8 cellular contexts compared by ENCODE assay signal in the genomic region with DNA sequence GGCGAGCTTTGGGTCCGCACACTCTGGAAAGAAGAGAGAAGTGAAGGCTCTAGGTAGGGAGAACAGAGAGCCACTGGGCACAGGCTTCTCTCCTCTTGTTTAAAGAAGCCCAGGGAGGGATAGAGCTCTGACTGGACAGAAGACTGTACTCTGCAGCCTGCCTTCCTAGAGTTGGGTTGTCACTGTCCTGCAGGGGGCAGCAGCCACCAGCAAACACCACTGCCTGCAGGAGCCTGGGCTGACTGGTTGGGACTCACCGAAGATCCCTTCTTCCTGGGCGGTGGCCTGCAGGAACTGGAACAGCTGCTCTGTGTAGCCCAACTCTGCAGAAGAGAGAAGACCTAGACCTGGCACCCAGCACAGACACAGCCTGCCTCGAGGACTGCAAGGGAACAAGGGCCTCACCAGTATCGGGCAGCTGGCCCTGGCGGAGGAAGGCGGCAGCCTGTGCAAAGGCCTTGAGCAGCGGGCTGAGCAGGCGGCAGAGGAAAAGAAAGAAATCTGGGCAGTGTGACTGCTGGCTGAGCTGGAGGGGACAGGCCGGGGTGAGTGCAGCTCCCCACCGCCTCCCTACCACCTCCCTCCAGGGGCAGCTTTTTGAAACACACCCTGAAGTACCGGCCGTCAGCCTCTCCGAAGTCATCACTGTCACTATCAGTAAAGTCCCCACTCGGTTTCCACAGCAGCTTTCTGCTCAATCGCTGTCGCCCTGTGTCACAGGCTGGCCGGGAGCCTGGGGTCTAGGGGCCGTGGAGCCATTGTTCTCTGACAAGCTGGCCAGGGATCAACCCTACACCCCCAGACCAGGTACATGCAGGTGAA. TPM values are rescaled to one million over a fixed set of nuclear protein-coding genes. Genes with fewer than 3 reads are reported as not detected.
DNase-seq lines count a peak whose midpoint lies in the region; ATAC-seq and TF ChIP-seq lines count a peak whose summit lies in the region.
"Not testable (repeated sequence)": the region's sequence is repeated elsewhere in the genome, so short reads cannot be mapped to it uniquely, and the experiment has no call there.

No MANE protein-coding gene starts in this region.

- not testable (repeated sequence) for H3K36me3 Mint-ChIP-seq in WTC11

- H3K27ac Mint-ChIP-seq in WTC11, result not testable (repeated sequence)

- CTCF ChIA-PET in WTC11 (lab: Charles Lee), result interaction anchor here (0.5 to 3.2 kb wide), 26 partner anchors 10 to 678 kb away, joined by 3 to 25 read pairs (median 4); a partner anchor contains a TSS

- not testable (repeated sequence) for H3K4me1 ChIP-seq in ascending aorta

- TF ChIP-seq RAD21 in neural cell (conservative IDR thresholded peaks at IDR 0.05), result peak; percentile 85

- not testable (repeated sequence) for H3K9me3 Mint-ChIP-seq in WTC11

- not testable (repeated sequence) for H3K4me1 Mint-ChIP-seq in WTC11

- not testable (repeated sequence) for H3K27me3 Mint-ChIP-seq in WTC11 (ENCODE audit: low read depth)

- H3F3A ChIP-seq in neural cell (ENCODE audit: insufficient read depth, low read length, poor library complexity, severe bottlenecking), result not testable (repeated sequence)

- H3K9me3 ChIP-seq in ascending aorta; neural cell (ENCODE audit: low read length): not testable (repeated sequence)

- ATAC-seq in GM21390 (IDR thresholded peaks at IDR 0.05; ENCODE audit: unreplicated experiment) (peak; percentile 83), WTC11 (peak; percentile 95)

- H3K36me3 ChIP-seq in ascending aorta; neural cell (ENCODE audit: insufficient read depth, low read length): not testable (repeated sequence)

- not testable (repeated sequence) for H3K4me3 Mint-ChIP-seq in WTC11

- H3K4me2 ChIP-seq in neural cell (ENCODE audit: low read length), result not testable (repeated sequence)

- not testable (repeated sequence) for H3K27ac ChIP-seq in ascending aorta; neural cell (ENCODE audit: low read length)

- DNase-seq in CD1c-positive myeloid dendritic cell (ENCODE audit: extremely low spot score) (peak; percentile 82), HS-27A (ENCODE audit: low read depth) (peak; percentile 20), WTC11 (ENCODE audit: low spot score) (peak; percentile 89), ascending aorta (ENCODE audit: low spot score in 2 of 2) (peak; percentile 33 to 84), globus pallidus (ENCODE audit: low spot score) (peak; percentile 88)
- DNase-seq in stimulated activated CD8-positive, alpha-beta memory T cell treated with anti-CD3 and anti-CD28 coated beads, Interleukin-15, amount 100 ng/mL, for 4 hours (ENCODE audit: low read depth in 2 of 2), result peak; percentile 18 to 46

- TF ChIP-seq EP300 in neural cell (conservative IDR thresholded peaks at IDR 0.05; ENCODE audit: poor library complexity, severe bottlenecking), result not testable (repeated sequence)

- H3K27me3 ChIP-seq in ascending aorta; neural cell (ENCODE audit: insufficient read depth, low read depth, low read length): not testable (repeated sequence)

- H2AFZ ChIP-seq in neural cell (ENCODE audit: low read depth, low read length), result not testable (repeated sequence)

- H3K4me3 ChIP-seq in ascending aorta; neural cell (ENCODE audit: low read length): not testable (repeated sequence)

- not testable (repeated sequence) for H3K9ac ChIP-seq in neural cell (ENCODE audit: low read length)

- H3K79me2 ChIP-seq in neural cell (replicated peaks; ENCODE audit: insufficient read depth, low read length), result not testable (repeated sequence)

- not testable (repeated sequence) for H4K20me1 ChIP-seq in neural cell (ENCODE audit: insufficient read depth)

- POLR2A ChIA-PET in WTC11 (lab: Charles Lee), result not testable (repeated sequence)

- peak; percentile 63 for TF ChIP-seq CTCF in WTC11 (IDR thresholded peaks at IDR 0.05)
- peak; percentile 68 to 77 (median 76) for TF ChIP-seq CTCF in ascending aorta (IDR thresholded peaks at IDR 0.05)
- peak; percentile 88 for TF ChIP-seq CTCF in neural cell (IDR thresholded peaks at IDR 0.05; ENCODE audit: poor library complexity, severe bottlenecking)

- H3K9me2 ChIP-seq in neural cell (ENCODE audit: insufficient read depth, low read length), result not testable (repeated sequence)

- intact Hi-C loops in ascending aorta (cut with DNase I), result loop anchor here (10.0 kb wide), 2 partner anchors 92 to 152 kb away; a partner anchor contains a TSS

TF ChIP-seq in neural cell, 6 proteins besides CTCF, POLR2A, EP300 and RAD21:
- peak; percentile 83 for TF ChIP-seq SMC3 (conservative IDR thresholded peaks at IDR 0.05; ENCODE audit: poor library complexity)

RNA-seq across cellular contexts. Expression of a gene that starts 11.8 kb away (rescaled TPM):
- total RNA-seq in WTC11 (2021) (0.20 to 0.66 TPM (median 0.55 TPM) in 3 replicates), ascending aorta (9.4 TPM)
- not detected in 2 replicates for polyA plus RNA-seq in neural cell
- not detected in 2 replicates for polyA minus RNA-seq in neural cell

RNA-seq across cellular contexts. Expression of a gene that starts 31.3 kb away (rescaled TPM):
- total RNA-seq in WTC11 (2021) (8.7 to 12.6 TPM (median 11.7 TPM) in 3 replicates), ascending aorta (12.1 TPM)
- 76.9 and 90.3 TPM in 2 replicates for polyA plus RNA-seq in neural cell
- polyA minus RNA-seq in neural cell, result 489 and 606 TPM in 2 replicates

Comparison
In these comparisons a context has a peak if more than half of its experiments do, and no peak if none do; other contexts are left out.
1. DNase-seq: peak in every context shown above with its lines; median percentile 89 in WTC11; 88 in globus pallidus; 82 in CD1c-positive myeloid dendritic cell; 58 in ascending aorta; 32 in stimulated activated CD8-positive, alpha-beta memory T cell treated with anti-CD3 and anti-CD28 coated beads, Interleukin-15, amount 100 ng/mL, for 4 hours; 20 in HS-27A.